32 cellular contexts compared by ENCODE assay signal in the genomic region with DNA sequence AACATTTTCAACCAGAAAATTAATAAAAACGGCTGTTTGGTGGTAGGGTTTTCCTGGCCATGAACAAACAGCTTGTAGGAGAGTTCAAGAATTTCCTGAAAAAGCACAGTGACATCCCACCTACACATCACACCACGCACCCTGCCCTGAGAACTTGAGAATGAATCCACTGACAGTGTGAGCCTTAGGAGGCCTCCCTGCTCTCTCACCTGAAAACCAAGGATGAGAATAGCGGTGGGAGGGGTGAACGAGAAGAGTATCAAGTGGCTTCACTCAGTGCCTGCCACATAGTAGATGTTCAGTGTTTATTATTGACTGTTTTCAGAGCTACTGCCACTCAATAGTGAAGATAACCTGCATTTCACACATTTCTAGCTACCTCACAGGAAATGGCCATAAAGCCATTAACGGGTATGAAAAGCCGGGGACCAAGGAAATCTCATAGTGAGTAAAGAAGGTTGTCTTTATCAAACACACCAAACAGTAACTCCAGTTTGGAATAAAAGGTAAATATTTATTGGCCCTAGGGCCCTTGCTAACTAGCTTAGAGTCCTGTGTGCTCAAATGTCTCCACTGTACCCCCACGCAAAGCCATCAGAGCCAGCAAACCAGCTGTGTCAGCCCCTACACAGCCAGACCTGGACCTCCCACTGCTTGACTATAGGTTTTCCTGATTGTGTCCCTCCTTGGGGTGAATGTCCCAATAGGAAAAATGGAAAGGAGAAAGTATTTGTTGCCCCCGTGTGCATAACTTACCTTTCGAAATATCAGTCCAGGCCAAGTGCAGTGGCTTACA.
"Had no signal": no experiment of that assay in that cellular context is flagged by ENCODE, and none has a peak within 500 bp of the region (broad histone marks: within the 10 kb centered on the region; RNA-seq: fewer than 3 reads in every experiment).

No MANE protein-coding gene starts in this region.

- H3K4me3 ChIP-seq: ascending aorta, cardiac muscle cell, colonic mucosa, dorsolateral prefrontal cortex, gastrocnemius medialis, hepatocyte, psoas muscle, spleen, testis, transverse colon had no signal

- H3K4me3 Mint-ChIP-seq: activated CD8-positive, alpha-beta T cell treated with anti-CD3 and anti-CD28 coated beads, Interleukin-2, amount 10 ng/mL, durations not matched to agents 7 days and 5 days; activated naive CD4-positive, alpha-beta T cell treated with anti-CD3 and anti-CD28 coated beads, Interleukin-2, amount 10 ng/mL, durations not matched to agents 7 days and 5 days; activated naive CD8-positive, alpha-beta T cell treated with anti-CD3 and anti-CD28 coated beads, Interleukin-2, amount 10 ng/mL, durations not matched to agents 7 days and 5 days; activated T-helper 1 cell treated with anti-CD3 and anti-CD28 coated beads, Interleukin-12 subunit alpha, Interleukin-12 subunit beta, Interleukin-2, Interleukin-4 antibody, amounts not matched to agents 30 ng/mL and 10 ng/mL and 1 ng/mL, durations not matched to agents 14 hours and 24 hours and 36 hours; brain; mesothelial cell of epicardium; neural crest cell; WTC11 had no signal

- H3K27me3 ChIP-seq: ascending aorta, cardiac muscle cell, colonic mucosa, hepatocyte, testis had no signal

- H3K36me3 ChIP-seq: ascending aorta, cardiac muscle cell, colonic mucosa, gastrocnemius medialis, spleen, transverse colon had no signal

- H3K9ac ChIP-seq: parathyroid adenoma had no signal

- H3K27me3 Mint-ChIP-seq: brain had no signal

- H3K9me3 Mint-ChIP-seq: activated naive CD4-positive, alpha-beta T cell treated with anti-CD3 and anti-CD28 coated beads, Interleukin-2, amount 10 ng/mL, durations not matched to agents 7 days and 5 days; activated naive CD8-positive, alpha-beta T cell treated with anti-CD3 and anti-CD28 coated beads, Interleukin-2, amount 10 ng/mL, durations not matched to agents 7 days and 5 days; activated T-helper 1 cell treated with anti-CD3 and anti-CD28 coated beads, Interleukin-12 subunit alpha, Interleukin-12 subunit beta, Interleukin-2, Interleukin-4 antibody, amounts not matched to agents 30 ng/mL and 10 ng/mL and 1 ng/mL, durations not matched to agents 14 hours and 24 hours and 36 hours; mesothelial cell of epicardium; naive B cell; neural crest cell; WTC11 had no signal

- H3K36me3 Mint-ChIP-seq: brain, mesothelial cell of epicardium, naive B cell, WTC11 had no signal

- H3K4me1 Mint-ChIP-seq: mesothelial cell of epicardium had no signal

- H2AFZ ChIP-seq: hepatocyte had no signal

- H3K9me3 ChIP-seq: ascending aorta, colonic mucosa, gastrocnemius medialis, psoas muscle, spleen, testis, transverse colon had no signal

- DNase-seq: activated CD4-positive, alpha-beta T cell treated with anti-CD3 and anti-CD28 coated beads for 1 hour; activated CD4-positive, alpha-beta T cell treated with anti-CD3 and anti-CD28 coated beads, Interleukin-2, amount 50 U/mL, for 1 hour; activated CD8-positive, alpha-beta T cell treated with anti-CD3 and anti-CD28 coated beads, Interleukin-2, amount 10 ng/mL, durations not matched to agents 7 days and 5 days; activated effector memory CD4-positive, alpha-beta T cell treated with anti-CD3 and anti-CD28 coated beads, Interleukin-2, amount 50 U/mL, for 16 hours; activated naive CD4-positive, alpha-beta T cell treated with anti-CD3 and anti-CD28 coated beads, Interleukin-2, amount 10 ng/mL, durations not matched to agents 7 days and 5 days; activated naive CD8-positive, alpha-beta T cell treated with anti-CD3 and anti-CD28 coated beads, Interleukin-2, amount 10 ng/mL, durations not matched to agents 7 days and 5 days; cerebellar nuclear complex; colonic mucosa; dorsolateral prefrontal cortex; effector memory CD4-positive, alpha-beta T cell; gastrocnemius medialis; glutamatergic neuron; left cardiac atrium; mammary epithelial cell; naive B cell; nucleus accumbens; psoas muscle; spleen; stimulated activated CD4-positive, alpha-beta T cell treated with anti-CD3 and anti-CD28 coated beads, Interleukin-4, amount 100 ng/mL, for 1 hour; stimulated activated naive CD8-positive, alpha-beta T cell treated with anti-CD3 and anti-CD28 coated beads, Interleukin-15, Interleukin-2, amounts not matched to agents 100 U/mL and 50 U/mL, for 24 hours; T-helper 2 cell; testis; transverse colon had no signal

- H3K27ac ChIP-seq: ascending aorta, cardiac muscle cell, colonic mucosa, dorsolateral prefrontal cortex, gastrocnemius medialis, hepatocyte, parathyroid adenoma, psoas muscle, spleen, testis, transverse colon had no signal

- H3K4me2 ChIP-seq: hepatocyte had no signal

- ATAC-seq: activated CD8-positive, alpha-beta T cell treated with anti-CD3 and anti-CD28 coated beads, Interleukin-2, amount 10 ng/mL, durations not matched to agents 7 days and 5 days; gastrocnemius medialis; psoas muscle; stimulated activated naive CD8-positive, alpha-beta T cell treated with anti-CD3 and anti-CD28 coated beads, Interleukin-15, Interleukin-2, amounts not matched to agents 100 U/mL and 50 U/mL, for 24 hours had no signal

- H3K27ac Mint-ChIP-seq: activated CD8-positive, alpha-beta T cell treated with anti-CD3 and anti-CD28 coated beads, Interleukin-2, amount 10 ng/mL, durations not matched to agents 7 days and 5 days; activated naive CD4-positive, alpha-beta T cell treated with anti-CD3 and anti-CD28 coated beads, Interleukin-2, amount 10 ng/mL, durations not matched to agents 7 days and 5 days; activated naive CD8-positive, alpha-beta T cell treated with anti-CD3 and anti-CD28 coated beads, Interleukin-2, amount 10 ng/mL, durations not matched to agents 7 days and 5 days; activated T-helper 1 cell treated with anti-CD3 and anti-CD28 coated beads, Interleukin-12 subunit alpha, Interleukin-12 subunit beta, Interleukin-2, Interleukin-4 antibody, amounts not matched to agents 30 ng/mL and 10 ng/mL and 1 ng/mL, durations not matched to agents 14 hours and 24 hours and 36 hours; brain; mesothelial cell of epicardium had no signal

- H3K4me1 ChIP-seq: ascending aorta, colonic mucosa, parathyroid adenoma, testis, transverse colon had no signal

- H3K79me2 ChIP-seq: hepatocyte, parathyroid adenoma had no signal
